8 cellular contexts compared by ENCODE assay signal in the genomic region with DNA sequence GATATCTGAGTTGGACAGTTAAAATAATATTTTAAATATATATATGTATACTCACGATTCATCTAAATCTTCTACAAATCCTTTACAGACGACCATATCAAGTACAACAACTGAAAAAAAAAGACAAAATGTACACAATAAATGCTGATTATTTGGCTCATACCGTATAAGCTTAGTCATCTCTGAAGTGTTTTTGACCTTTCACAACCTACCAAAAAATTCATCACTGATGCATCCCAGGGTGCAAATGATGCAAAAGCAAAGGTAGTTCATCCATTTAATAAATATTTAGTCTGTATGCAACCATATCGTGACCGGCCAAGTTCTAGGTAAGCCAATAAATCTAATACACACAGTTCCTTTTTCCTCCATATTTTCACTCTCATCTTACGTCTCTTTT. TPM values are rescaled to one million over a fixed set of nuclear protein-coding genes. Genes with fewer than 3 reads are reported as not detected.
A peak's percentile ranks its signal among the peaks of the same experiment; 100 is the strongest.
DNase-seq lines count a peak whose midpoint lies in the region; TF ChIP-seq lines count a peak whose summit lies in the region.

No MANE protein-coding gene starts in this region.

- peak overlapping the region; percentile 58 to 94 (median 79) for H3K27ac Mint-ChIP-seq in nephron

- H3K27me3 ChIP-seq in Karpas-422 (ENCODE audit: low read length), result no peaks in the 10 kb centered on the region

- peak overlapping the region; percentile 98 for H3K9ac ChIP-seq in Karpas-422 (ENCODE audit: low read length)

- peak overlapping the region; percentile 87 for H3K4me3 ChIP-seq in Karpas-422 (ENCODE audit: low read length)
- peak overlapping the region; percentile 98 for H3K4me3 ChIP-seq in coronary artery

- peak overlapping the region; percentile 94; the same call in 1 of the 2 replicates for H2AFZ ChIP-seq in Karpas-422 (ENCODE audit: low read length)

- no peaks in the 10 kb centered on the region for H3K9me2 ChIP-seq in Karpas-422 (replicated peaks; ENCODE audit: insufficient read depth, low read length)

- peaks cover 24% of the 10 kb centered on the region for H4K20me1 ChIP-seq in Karpas-422 (ENCODE audit: insufficient read depth, low read depth, low read length)

- peak overlapping the region; percentile 93; the same call in 1 of the 2 replicates for H3K27ac ChIP-seq in C4-2B
- peak overlapping the region; percentile 46; the same call in 1 of the 2 replicates for H3K27ac ChIP-seq in Karpas-422 (ENCODE audit: low read length)
- no peak overlapping the region for H3K27ac ChIP-seq in coronary artery

- peak overlapping the region; percentile 78 for H3K4me2 ChIP-seq in Karpas-422 (ENCODE audit: low read depth, low read length, poor library complexity, severe bottlenecking)

- peaks cover 31% of the 10 kb centered on the region for H3K36me3 Mint-ChIP-seq in nephron (ENCODE audit: low read depth)

- H3K9me3 ChIP-seq in Karpas-422 (ENCODE audit: low read length), result no peaks in the 10 kb centered on the region

- peaks cover 67% of the 10 kb centered on the region for H3K79me2 ChIP-seq in Karpas-422 (ENCODE audit: low read length)

- H3K4me1 Mint-ChIP-seq in nephron, result peaks cover 26% of the 10 kb centered on the region

- peaks cover 47% of the 10 kb centered on the region for H3K36me3 ChIP-seq in Karpas-422 (ENCODE audit: insufficient read depth, low read length)

- H3K27me3 Mint-ChIP-seq in nephron (ENCODE audit: low read depth), result no peaks in the 10 kb centered on the region

- no peaks in the 10 kb centered on the region for H3K9me3 Mint-ChIP-seq in nephron

- peak overlapping the region; percentile 95 to 98 (median 97) for H3K4me3 Mint-ChIP-seq in nephron

- DNase-seq in Karpas-422 (no peak), coronary artery (ENCODE audit: low spot score) (no peak), GM19240 (ENCODE audit: insufficient read length, low spot score) (no peak), COLO668 (lab: John Stamatoyannopoulos, UW; ENCODE audit: unreplicated experiment) (no peak), GM19238 (ENCODE audit: insufficient read length, low spot score) (no peak), NCI-H2171 (lab: John Stamatoyannopoulos, UW) (no peak)

- TF ChIP-seq CTCF in C4-2B (conservative IDR thresholded peaks at IDR 0.05), result no peak
- no peak for TF ChIP-seq CTCF in coronary artery (IDR thresholded peaks at IDR 0.05)
- TF ChIP-seq CTCF in nephron (IDR thresholded peaks at IDR 0.05; ENCODE audit: unreplicated experiment in 3 of 3), result no peak

- H3K4me1 ChIP-seq in Karpas-422 (ENCODE audit: low read length), result peaks cover 31% of the 10 kb centered on the region

RNA-seq across cellular contexts. Expression of gene TMX3, which starts 1.1 kb away (rescaled TPM):
- total RNA-seq in Karpas-422 (2014; rRNA removed; shearing (Covaris generic); ENCODE audit: low replicate concordance), result 69.2 and 154 TPM in 2 replicates

Comparison
In these comparisons a context has a peak if more than half of its experiments do, and no peak if none do; other contexts are left out.
1. H3K27ac ChIP-seq: peak in C4-2B (single experiment) and Karpas-422 (single experiment); none in coronary artery (0 of 2).